Comparison of ENCODE assay signal across 20 cellular contexts in the genomic region with DNA sequence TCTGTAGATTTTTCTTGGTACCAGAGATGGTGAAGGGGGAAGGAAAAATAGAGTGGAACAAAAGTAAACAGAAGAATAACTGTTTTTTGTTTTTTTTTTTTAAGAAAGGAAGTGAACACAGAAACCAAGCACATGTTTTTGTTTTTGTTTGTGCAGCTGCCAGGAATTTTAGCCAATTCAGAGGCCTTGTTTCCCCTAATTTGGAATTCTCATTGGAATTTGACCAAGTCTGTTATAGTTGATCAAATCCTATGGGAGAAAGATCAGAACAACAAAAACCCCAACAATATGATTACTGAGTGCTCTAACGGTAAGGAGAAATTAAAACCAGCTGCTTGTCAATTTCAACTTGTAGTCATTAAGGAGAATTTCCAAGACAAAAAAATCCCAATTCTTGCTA. TPM values are rescaled to one million over a fixed set of nuclear protein-coding genes. Genes with fewer than 3 reads are reported as not detected.
A peak's percentile ranks its signal among the peaks of the same experiment; 100 is the strongest.
DNase-seq lines count a peak whose midpoint lies in the region; ATAC-seq, FAIRE-seq and TF ChIP-seq lines count a peak whose summit lies in the region.
"Had no signal": no experiment of that assay in that cellular context is flagged by ENCODE, and none has a peak within 500 bp of the region (broad histone marks: within the 10 kb centered on the region; RNA-seq: fewer than 3 reads in every experiment).

No MANE protein-coding gene starts in this region.

- H3K9ac ChIP-seq in adipocyte (ENCODE audit: low read length): no peak overlapping the region

- DNase-seq in adipocyte (ENCODE audit: low read depth) (peak; percentile 75), heart right ventricle (peak in 1 of 2 donors; percentile 37), sciatic nerve (ENCODE audit: low spot score) (no peak), thyroid gland (no peak), Kasumi-1 (lab: John Stamatoyannopoulos, UW) (no peak), HFFc6 (no peak)
- DNase-seq: ACHN, DMS79 treated with DMSO at 0.1 percent for 48 hours, KBM-7, NCI-H1417 treated with DMSO at 0.1 percent for 48 hours, NCI-H187 treated with DMSO at 0.1 percent for 48 hours, NCI-H345, NCI-H524 treated with DMSO at 0.1 percent for 48 hours, PC-3, RPMI8226 had no signal

- H3K27ac ChIP-seq in heart right ventricle (peak overlapping the region in 5 of 10 donors; percentile 23 to 69 (median 35)), thyroid gland (no peak overlapping the region)

- no peaks in the 10 kb centered on the region; the same call in 1 of the 2 replicates for H3K36me3 Mint-ChIP-seq in HFFc6 (ENCODE audit: low read depth)

- no peak overlapping the region for H3K4me3 ChIP-seq in adipocyte (ENCODE audit: low read length)
- H3K4me3 ChIP-seq in heart right ventricle: no peak overlapping the region
- no peak overlapping the region for H3K4me3 ChIP-seq in thyroid gland (replicated peaks in 1 of 3)

- peak in 6 of 8 donors; percentile 28 to 61 (median 44) for ATAC-seq in heart right ventricle
- ATAC-seq in sciatic nerve: peak; percentile 73
- ATAC-seq in esophagus mucosa: no peak
- ATAC-seq: HepG2, PC-3 had no signal

- no peaks in the 10 kb centered on the region; the same call in 1 of the 2 replicates for H3K27me3 Mint-ChIP-seq in HFFc6 (ENCODE audit: insufficient read depth)

- intact Hi-C loops in heart right ventricle (cut with DNase I): no loop called here
- intact Hi-C loops in sciatic nerve (cut with DNase I): no loop called here
- intact Hi-C loops in thyroid gland (cut with DNase I): no loop called here

- H3K36me3 ChIP-seq in adipocyte (ENCODE audit: control insufficient read depth, insufficient read depth, low read length, severe bottlenecking) (peaks cover 5% of the 10 kb centered on the region), heart right ventricle (peaks cover 0 to 8% (median 0%) of the 10 kb centered on the region in 9 donors), thyroid gland (peaks cover 0 to 2% of the 10 kb centered on the region in 2 donors)

- peaks cover 13% of the 10 kb centered on the region for H3K9me3 Mint-ChIP-seq in HFFc6

- H3K9me3 ChIP-seq in adipocyte (ENCODE audit: control insufficient read depth, low read length) (peaks cover 17% of the 10 kb centered on the region), heart right ventricle (peaks cover 0 to 42% (median 20%) of the 10 kb centered on the region in 11 donors), thyroid gland (no peaks in the 10 kb centered on the region)

- 40 to 43% methylated on average over 1 of the region's 1 CpG for WGBS in heart right ventricle, 2 donors
- 73 to 78% methylated on average over 1 of the region's 1 CpG for WGBS in thyroid gland, 2 donors

- FAIRE-seq in endometrium (lab: Jason Lieb, UNC): peak; percentile 95
- FAIRE-seq: H1, HepG2 had no signal

- H3K4me1 ChIP-seq in adipocyte (ENCODE audit: control insufficient read depth, insufficient read depth, low read length) (peaks cover 19% of the 10 kb centered on the region), heart right ventricle (peaks cover 0 to 47% (median 22%) of the 10 kb centered on the region in 9 donors), thyroid gland (peaks cover 0 to 10% of the 10 kb centered on the region in 2 donors)

- no peak overlapping the region for H3K27ac Mint-ChIP-seq in HFFc6
- H3K27ac Mint-ChIP-seq: CD14-positive monocyte had no signal

- H3K27me3 ChIP-seq in adipocyte (replicated peaks; ENCODE audit: control insufficient read depth, insufficient read depth, low read length) (no peaks in the 10 kb centered on the region), heart right ventricle (no peaks in the 10 kb centered on the region), thyroid gland (no peaks in the 10 kb centered on the region)

- TF ChIP-seq CTCF in heart right ventricle (IDR thresholded peaks at IDR 0.05): no peak
- no peak for TF ChIP-seq CTCF in thyroid gland (IDR thresholded peaks at IDR 0.05)
- no peak for TF ChIP-seq CTCF in HFFc6 (IDR thresholded peaks at IDR 0.05)

- TF ChIP-seq POLR2A in thyroid gland (IDR thresholded peaks at IDR 0.05): no peak

- no peak overlapping the region for H3K4me3 Mint-ChIP-seq in HFFc6
- H3K4me3 Mint-ChIP-seq: CD14-positive monocyte had no signal

- H3K4me1 Mint-ChIP-seq in HFFc6 (ENCODE audit: low read depth): no peaks in the 10 kb centered on the region

RNA-seq across cellular contexts. Expression of gene IL22RA2, which starts 18.2 kb away (rescaled TPM):
- under 1 TPM in 1 of 10 donors, not detected in 9; 0.12 TPM for total RNA-seq in heart right ventricle
- polyA plus RNA-seq in heart right ventricle: not detected
- not detected for total RNA-seq in sciatic nerve
- total RNA-seq in thyroid gland: not detected
- total RNA-seq in HFFc6 (2021; fragmentation: NEBNext Ultra II Directional; extraction: Animal tissue kit (Norgen Biotek cat#: 25700)): not detected
- not detected for total RNA-seq in esophagus mucosa
- total RNA-seq: H1, HepG2, PC-3 had no signal
- polyA plus RNA-seq: CD14-positive monocyte, H1, HepG2 had no signal

RNA-seq across cellular contexts. Expression of gene IFNGR1, which starts 27.5 kb away (rescaled TPM):
- total RNA-seq in heart right ventricle (100 to 1,000 TPM in 3 of 10 donors, 10 to 100 TPM in 7; 55.8 to 132 (median 78.7) TPM), sciatic nerve (95.2 TPM), thyroid gland (100 to 1,000 TPM in 2 of 4 donors, 10 to 100 TPM in 2; 73.9 to 138 (median 113) TPM), esophagus mucosa (53.5 TPM)
- 100 to 1,000 TPM in 1 of 2 donors, 10 to 100 TPM in 1; 66.1 to 121 TPM for polyA plus RNA-seq in heart right ventricle
- total RNA-seq in HFFc6 (2021; fragmentation: NEBNext Ultra II Directional; extraction: Animal tissue kit (Norgen Biotek cat#: 25700)): 10 to 100 TPM; 24.1 to 29.0 (median 26.1) TPM
